1 cellular context compared by ENCODE assay signal in the genomic region with DNA sequence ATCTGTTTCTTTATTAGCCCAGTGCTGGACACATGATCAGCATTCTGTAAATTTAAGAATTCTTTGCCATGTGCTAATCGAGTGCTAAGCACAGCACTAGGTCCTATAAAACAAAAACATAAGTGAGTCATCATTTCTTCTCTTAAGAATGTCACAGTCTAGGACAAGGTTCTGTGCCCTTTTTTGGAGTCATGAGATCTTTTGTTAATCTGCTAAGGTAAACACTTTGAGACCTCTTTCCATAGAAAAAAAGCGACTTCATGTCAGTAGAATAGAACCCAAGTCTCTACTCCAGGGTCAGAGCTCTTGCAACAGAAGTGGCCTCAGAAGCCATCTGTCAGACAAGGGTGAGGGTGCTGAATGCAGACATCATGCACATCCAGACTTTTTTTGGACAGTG.
TF ChIP-seq lines count a peak whose summit lies in the region.

No MANE protein-coding gene starts in this region.

TF ChIP-seq in K562, 482 proteins besides CTCF, POLR2A, EP300 and RAD21 (continued from another document and continues in another):
- TF ChIP-seq ZNF518B (CRISPR knock-in tag; IDR thresholded peaks at IDR 0.05): no peak
- no peak for TF ChIP-seq MYNN (IDR thresholded peaks at IDR 0.05)
- TF ChIP-seq MYNN (CRISPR knock-in tag; IDR thresholded peaks at IDR 0.05): no peak
- TF ChIP-seq, protein P1, sequence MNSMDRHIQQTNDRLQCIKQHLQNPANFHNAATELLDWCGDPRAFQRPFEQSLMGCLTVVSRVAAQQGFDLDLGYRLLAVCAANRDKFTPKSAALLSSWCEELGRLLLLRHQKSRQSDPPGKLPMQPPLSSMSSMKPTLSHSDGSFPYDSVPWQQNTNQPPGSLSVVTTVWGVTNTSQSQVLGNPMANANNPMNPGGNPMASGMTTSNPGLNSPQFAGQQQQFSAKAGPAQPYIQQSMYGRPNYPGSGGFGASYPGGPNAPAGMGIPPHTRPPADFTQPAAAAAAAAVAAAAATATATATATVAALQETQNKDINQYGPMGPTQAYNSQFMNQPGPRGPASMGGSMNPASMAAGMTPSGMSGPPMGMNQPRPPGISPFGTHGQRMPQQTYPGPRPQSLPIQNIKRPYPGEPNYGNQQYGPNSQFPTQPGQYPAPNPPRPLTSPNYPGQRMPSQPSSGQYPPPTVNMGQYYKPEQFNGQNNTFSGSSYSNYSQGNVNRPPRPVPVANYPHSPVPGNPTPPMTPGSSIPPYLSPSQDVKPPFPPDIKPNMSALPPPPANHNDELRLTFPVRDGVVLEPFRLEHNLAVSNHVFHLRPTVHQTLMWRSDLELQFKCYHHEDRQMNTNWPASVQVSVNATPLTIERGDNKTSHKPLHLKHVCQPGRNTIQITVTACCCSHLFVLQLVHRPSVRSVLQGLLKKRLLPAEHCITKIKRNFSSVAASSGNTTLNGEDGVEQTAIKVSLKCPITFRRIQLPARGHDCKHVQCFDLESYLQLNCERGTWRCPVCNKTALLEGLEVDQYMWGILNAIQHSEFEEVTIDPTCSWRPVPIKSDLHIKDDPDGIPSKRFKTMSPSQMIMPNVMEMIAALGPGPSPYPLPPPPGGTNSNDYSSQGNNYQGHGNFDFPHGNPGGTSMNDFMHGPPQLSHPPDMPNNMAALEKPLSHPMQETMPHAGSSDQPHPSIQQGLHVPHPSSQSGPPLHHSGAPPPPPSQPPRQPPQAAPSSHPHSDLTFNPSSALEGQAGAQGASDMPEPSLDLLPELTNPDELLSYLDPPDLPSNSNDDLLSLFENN (IDR thresholded peaks at IDR 0.05; ENCODE audit: low read depth in 2 of 2, low read length in 2 of 2): 0 out of 4 replicates have a peak, but pooled peaks of 1 of the 2 experiments have one; percentile 8
- TF ChIP-seq ZNF780A (CRISPR knock-in tag; IDR thresholded peaks at IDR 0.05): no peak
- no peak for TF ChIP-seq BACH1 (tag; IDR thresholded peaks at IDR 0.05)
- TF ChIP-seq ARID1B (IDR thresholded peaks at IDR 0.05): peak; percentile 57
- TF ChIP-seq FOXJ3 (CRISPR knock-in tag; IDR thresholded peaks at IDR 0.05): no peak
- no peak for TF ChIP-seq ZNF695 (CRISPR knock-in tag; IDR thresholded peaks at IDR 0.05)
- TF ChIP-seq, protein P2, sequence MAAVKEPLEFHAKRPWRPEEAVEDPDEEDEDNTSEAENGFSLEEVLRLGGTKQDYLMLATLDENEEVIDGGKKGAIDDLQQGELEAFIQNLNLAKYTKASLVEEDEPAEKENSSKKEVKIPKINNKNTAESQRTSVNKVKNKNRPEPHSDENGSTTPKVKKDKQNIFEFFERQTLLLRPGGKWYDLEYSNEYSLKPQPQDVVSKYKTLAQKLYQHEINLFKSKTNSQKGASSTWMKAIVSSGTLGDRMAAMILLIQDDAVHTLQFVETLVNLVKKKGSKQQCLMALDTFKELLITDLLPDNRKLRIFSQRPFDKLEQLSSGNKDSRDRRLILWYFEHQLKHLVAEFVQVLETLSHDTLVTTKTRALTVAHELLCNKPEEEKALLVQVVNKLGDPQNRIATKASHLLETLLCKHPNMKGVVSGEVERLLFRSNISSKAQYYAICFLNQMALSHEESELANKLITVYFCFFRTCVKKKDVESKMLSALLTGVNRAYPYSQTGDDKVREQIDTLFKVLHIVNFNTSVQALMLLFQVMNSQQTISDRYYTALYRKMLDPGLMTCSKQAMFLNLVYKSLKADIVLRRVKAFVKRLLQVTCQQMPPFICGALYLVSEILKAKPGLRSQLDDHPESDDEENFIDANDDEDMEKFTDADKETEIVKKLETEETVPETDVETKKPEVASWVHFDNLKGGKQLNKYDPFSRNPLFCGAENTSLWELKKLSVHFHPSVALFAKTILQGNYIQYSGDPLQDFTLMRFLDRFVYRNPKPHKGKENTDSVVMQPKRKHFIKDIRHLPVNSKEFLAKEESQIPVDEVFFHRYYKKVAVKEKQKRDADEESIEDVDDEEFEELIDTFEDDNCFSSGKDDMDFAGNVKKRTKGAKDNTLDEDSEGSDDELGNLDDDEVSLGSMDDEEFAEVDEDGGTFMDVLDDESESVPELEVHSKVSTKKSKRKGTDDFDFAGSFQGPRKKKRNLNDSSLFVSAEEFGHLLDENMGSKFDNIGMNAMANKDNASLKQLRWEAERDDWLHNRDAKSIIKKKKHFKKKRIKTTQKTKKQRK (IDR thresholded peaks at IDR 0.05; ENCODE audit: borderline replicate concordance, low read depth, low read length): no peak
- TF ChIP-seq ZC3H4 (CRISPR knock-in tag; IDR thresholded peaks at IDR 0.05; ENCODE audit: borderline replicate concordance): no peak
- no peak for TF ChIP-seq TBL1XR1 (IDR thresholded peaks at IDR 0.05; ENCODE audit: low read length in 2 of 2)
- no peak for TF ChIP-seq PRMT5 (CRISPR knock-in tag; IDR thresholded peaks at IDR 0.05)
- TF ChIP-seq RAD51 (IDR thresholded peaks at IDR 0.05; ENCODE audit: borderline replicate concordance, low read depth): no peak; the same call in 1 of the 2 replicates
- no peak for TF ChIP-seq HOXB6 (CRISPR knock-in tag; IDR thresholded peaks at IDR 0.05; ENCODE audit: borderline replicate concordance)
- TF ChIP-seq POLR2AphosphoS5 (IDR thresholded peaks at IDR 0.05; ENCODE audit: control insufficient read depth, insufficient read depth, low read depth, low read length): no peak
- no peak for TF ChIP-seq BRF1 (IDR thresholded peaks at IDR 0.05; ENCODE audit: borderline replicate concordance, extremely low read depth, insufficient read length)
- TF ChIP-seq, protein P3, sequence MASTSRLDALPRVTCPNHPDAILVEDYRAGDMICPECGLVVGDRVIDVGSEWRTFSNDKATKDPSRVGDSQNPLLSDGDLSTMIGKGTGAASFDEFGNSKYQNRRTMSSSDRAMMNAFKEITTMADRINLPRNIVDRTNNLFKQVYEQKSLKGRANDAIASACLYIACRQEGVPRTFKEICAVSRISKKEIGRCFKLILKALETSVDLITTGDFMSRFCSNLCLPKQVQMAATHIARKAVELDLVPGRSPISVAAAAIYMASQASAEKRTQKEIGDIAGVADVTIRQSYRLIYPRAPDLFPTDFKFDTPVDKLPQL (IDR thresholded peaks at IDR 0.05; ENCODE audit: extremely low read depth, insufficient read length): no peak
- TF ChIP-seq, protein P4, sequence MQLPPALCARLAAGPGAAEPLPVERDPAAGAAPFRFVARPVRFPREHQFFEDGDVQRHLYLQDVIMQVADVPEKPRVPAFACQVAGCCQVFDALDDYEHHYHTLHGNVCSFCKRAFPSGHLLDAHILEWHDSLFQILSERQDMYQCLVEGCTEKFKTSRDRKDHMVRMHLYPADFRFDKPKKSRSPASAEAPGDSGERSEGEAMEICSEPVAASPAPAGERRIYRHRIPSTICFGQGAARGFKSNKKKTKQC (CRISPR knock-in tag; IDR thresholded peaks at IDR 0.05): no peak
- TF ChIP-seq KDM2B (CRISPR knock-in tag; IDR thresholded peaks at IDR 0.05): no peak
- TF ChIP-seq KDM1A (IDR thresholded peaks at IDR 0.05): no peak
- peak; percentile 46; the same call in 1 of the 2 replicates for TF ChIP-seq ESRRA (IDR thresholded peaks at IDR 0.05; ENCODE audit: borderline replicate concordance, low read depth)
- TF ChIP-seq FOS (IDR thresholded peaks at IDR 0.05; ENCODE audit: extremely low read depth, insufficient read length): no peak
- no peak for TF ChIP-seq HDAC2 (IDR thresholded peaks at IDR 0.05)
- no peak for TF ChIP-seq PYGO2 (tag; IDR thresholded peaks at IDR 0.05)
- TF ChIP-seq POLR3A (IDR thresholded peaks at IDR 0.05; ENCODE audit: borderline replicate concordance, extremely low read depth, insufficient read depth, insufficient read length): no peak
- no peak for TF ChIP-seq LARP7 (IDR thresholded peaks at IDR 0.05)
- TF ChIP-seq KAT2B (IDR thresholded peaks at IDR 0.05; ENCODE audit: low read depth, low read length): no peak
- TF ChIP-seq FOXP1 (CRISPR knock-in tag; IDR thresholded peaks at IDR 0.05): no peak
- no peak for TF ChIP-seq ZNF354B (CRISPR knock-in tag; IDR thresholded peaks at IDR 0.05)
- no peak for TF ChIP-seq GABPB1 (CRISPR knock-in tag; IDR thresholded peaks at IDR 0.05)
- no peak for TF ChIP-seq HDAC1 (IDR thresholded peaks at IDR 0.05)
- no peak for TF ChIP-seq SRSF1 (IDR thresholded peaks at IDR 0.05; ENCODE audit: low read depth, low read length)
- 0 out of 2 replicates have a peak, but pooled peaks have one; percentile 27 for TF ChIP-seq MECOM (CRISPR knock-in tag; IDR thresholded peaks at IDR 0.05)
- TF ChIP-seq SREBF1 (IDR thresholded peaks at IDR 0.05; ENCODE audit: borderline replicate concordance, low read depth, low read length): no peak
- TF ChIP-seq HCFC1 (IDR thresholded peaks at IDR 0.05; ENCODE audit: low read depth, low read length): no peak
- TF ChIP-seq PHB (CRISPR knock-in tag; IDR thresholded peaks at IDR 0.05): no peak
- TF ChIP-seq, protein P5, sequence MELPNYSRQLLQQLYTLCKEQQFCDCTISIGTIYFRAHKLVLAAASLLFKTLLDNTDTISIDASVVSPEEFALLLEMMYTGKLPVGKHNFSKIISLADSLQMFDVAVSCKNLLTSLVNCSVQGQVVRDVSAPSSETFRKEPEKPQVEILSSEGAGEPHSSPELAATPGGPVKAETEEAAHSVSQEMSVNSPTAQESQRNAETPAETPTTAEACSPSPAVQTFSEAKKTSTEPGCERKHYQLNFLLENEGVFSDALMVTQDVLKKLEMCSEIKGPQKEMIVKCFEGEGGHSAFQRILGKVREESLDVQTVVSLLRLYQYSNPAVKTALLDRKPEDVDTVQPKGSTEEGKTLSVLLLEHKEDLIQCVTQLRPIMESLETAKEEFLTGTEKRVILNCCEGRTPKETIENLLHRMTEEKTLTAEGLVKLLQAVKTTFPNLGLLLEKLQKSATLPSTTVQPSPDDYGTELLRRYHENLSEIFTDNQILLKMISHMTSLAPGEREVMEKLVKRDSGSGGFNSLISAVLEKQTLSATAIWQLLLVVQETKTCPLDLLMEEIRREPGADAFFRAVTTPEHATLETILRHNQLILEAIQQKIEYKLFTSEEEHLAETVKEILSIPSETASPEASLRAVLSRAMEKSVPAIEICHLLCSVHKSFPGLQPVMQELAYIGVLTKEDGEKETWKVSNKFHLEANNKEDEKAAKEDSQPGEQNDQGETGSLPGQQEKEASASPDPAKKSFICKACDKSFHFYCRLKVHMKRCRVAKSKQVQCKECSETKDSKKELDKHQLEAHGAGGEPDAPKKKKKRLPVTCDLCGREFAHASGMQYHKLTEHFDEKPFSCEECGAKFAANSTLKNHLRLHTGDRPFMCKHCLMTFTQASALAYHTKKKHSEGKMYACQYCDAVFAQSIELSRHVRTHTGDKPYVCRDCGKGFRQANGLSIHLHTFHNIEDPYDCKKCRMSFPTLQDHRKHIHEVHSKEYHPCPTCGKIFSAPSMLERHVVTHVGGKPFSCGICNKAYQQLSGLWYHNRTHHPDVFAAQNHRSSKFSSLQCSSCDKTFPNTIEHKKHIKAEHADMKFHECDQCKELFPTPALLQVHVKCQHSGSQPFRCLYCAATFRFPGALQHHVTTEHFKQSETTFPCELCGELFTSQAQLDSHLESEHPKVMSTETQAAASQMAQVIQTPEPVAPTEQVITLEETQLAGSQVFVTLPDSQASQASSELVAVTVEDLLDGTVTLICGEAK (IDR thresholded peaks at IDR 0.05): no peak
- TF ChIP-seq, protein P5 (CRISPR knock-in tag; IDR thresholded peaks at IDR 0.05): no peak
- no peak for TF ChIP-seq ZNF785 (CRISPR knock-in tag; IDR thresholded peaks at IDR 0.05)
